8 cellular contexts compared by ENCODE assay signal in the genomic region with DNA sequence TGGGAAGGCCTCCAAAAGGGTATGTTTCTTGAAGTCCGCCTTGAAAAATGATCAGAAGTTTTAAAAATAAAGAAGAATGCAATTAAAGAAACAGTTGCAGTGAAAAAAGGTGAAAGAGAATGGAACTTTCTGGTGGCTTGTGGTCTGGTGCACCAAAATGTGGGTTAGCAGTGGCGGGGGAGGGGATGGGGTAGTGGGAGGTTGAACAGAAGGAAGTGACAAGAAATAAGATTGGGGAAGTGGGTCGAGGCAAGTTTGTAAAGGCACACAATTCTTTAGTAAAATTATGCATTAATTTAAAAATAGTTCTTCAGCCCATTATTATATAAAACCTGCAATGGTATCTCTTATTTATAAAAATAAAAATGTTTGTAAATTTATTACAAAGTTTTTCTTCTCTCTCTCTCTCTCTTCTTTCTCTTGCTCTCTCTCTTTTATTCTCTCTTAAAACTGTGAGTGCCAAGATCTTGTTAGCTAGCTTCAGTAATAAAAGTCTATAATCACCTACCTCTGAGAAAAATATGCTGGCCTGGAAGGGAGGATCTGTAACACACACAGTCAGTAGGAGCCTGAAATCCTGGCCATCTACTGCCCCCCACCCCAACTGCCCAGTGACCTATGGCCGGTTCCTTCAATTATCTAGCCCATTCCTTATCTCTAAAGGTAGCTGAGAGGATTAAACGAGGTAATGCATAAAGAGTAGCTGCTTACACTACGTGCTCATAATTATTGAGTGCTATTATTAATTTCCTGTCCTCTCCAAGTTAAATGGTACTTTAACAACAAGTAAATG. TPM values are rescaled to one million over a fixed set of nuclear protein-coding genes. Genes with fewer than 3 reads are reported as not detected.
DNase-seq lines count a peak whose midpoint lies in the region; ATAC-seq and TF ChIP-seq lines count a peak whose summit lies in the region.

No MANE protein-coding gene starts in this region.

- H3K4me1 Mint-ChIP-seq in Calu3 (ENCODE audit: low read depth, unreplicated experiment): peaks cover 17% of the 10 kb centered on the region
- peaks cover 59% of the 10 kb centered on the region for H3K4me1 Mint-ChIP-seq in T-helper 2 cell treated with Interferon-gamma antibody and Interleukin-4, amounts not matched to agents 5 μg/mL and 100 μg/mL, for 36 hours (ENCODE audit: low read depth)

- in situ Hi-C loops in GM13976 (cut with MboI; ENCODE audit: low sequenced_read_pairs, unreplicated experiment): no loop called here

- peak overlapping the region; percentile 60 for H3K4me3 Mint-ChIP-seq in Calu3 (ENCODE audit: low read depth, unreplicated experiment)
- peak overlapping the region; percentile 95 for H3K4me3 Mint-ChIP-seq in T-helper 2 cell treated with Interferon-gamma antibody and Interleukin-4, amounts not matched to agents 5 μg/mL and 100 μg/mL, for 36 hours

- BruUV-seq in Calu3 (replicated peaks; lab: Mats Ljungman, UMichigan): no TSS peak

- H3K27ac Mint-ChIP-seq in Calu3 (ENCODE audit: unreplicated experiment): no peak overlapping the region
- peak overlapping the region; percentile 96 for H3K27ac Mint-ChIP-seq in T-helper 2 cell treated with Interferon-gamma antibody and Interleukin-4, amounts not matched to agents 5 μg/mL and 100 μg/mL, for 36 hours

- H3K27me3 Mint-ChIP-seq in Calu3 (ENCODE audit: unreplicated experiment): no peaks in the 10 kb centered on the region
- no peaks in the 10 kb centered on the region for H3K27me3 Mint-ChIP-seq in T-helper 2 cell treated with Interferon-gamma antibody and Interleukin-4, amounts not matched to agents 5 μg/mL and 100 μg/mL, for 36 hours (ENCODE audit: low read depth)

- DNase-seq in Calu3: no peak
- peak; percentile 71 for DNase-seq in T-helper 2 cell treated with Interferon-gamma antibody and Interleukin-4, amounts not matched to agents 5 μg/mL and 100 μg/mL, for 36 hours (ENCODE audit: low spot score)
- peak; percentile 79 for DNase-seq in central memory CD4-positive, alpha-beta T cell
- peak; percentile 67 for DNase-seq in stimulated activated CD4-positive, alpha-beta T cell treated with anti-CD3 and anti-CD28 coated beads, Interleukin-12 subunit alpha, Interleukin-12 subunit beta, amount 100 ng/mL, for 4 hours
- no peak for DNase-seq in NCI-H187 (lab: John Stamatoyannopoulos, UW)
- no peak for DNase-seq in GM13976 (ENCODE audit: low spot score)

- CTCF ChIA-PET in Calu3 (lab: Charles Lee): interaction anchor here (1.0 kb wide), 1 partner anchor 24 kb away, joined by 5 read pairs; no protein-coding TSS in a partner anchor

- TF ChIP-seq CTCF in Calu3 (IDR thresholded peaks at IDR 0.05; ENCODE audit: unreplicated experiment) (no peak), GM13976 (IDR thresholded peaks at IDR 0.05; ENCODE audit: borderline replicate concordance, control extremely low read depth, extremely low read depth, insufficient read depth, missing control alignments) (no peak)

- H3K9me3 Mint-ChIP-seq in Calu3 (ENCODE audit: low read depth, unreplicated experiment): no peaks in the 10 kb centered on the region
- H3K9me3 Mint-ChIP-seq in T-helper 2 cell treated with Interferon-gamma antibody and Interleukin-4, amounts not matched to agents 5 μg/mL and 100 μg/mL, for 36 hours: no peaks in the 10 kb centered on the region

- peaks cover 11% of the 10 kb centered on the region for H3K36me3 Mint-ChIP-seq in Calu3 (ENCODE audit: insufficient read depth, unreplicated experiment)
- peaks cover 57% of the 10 kb centered on the region for H3K36me3 Mint-ChIP-seq in T-helper 2 cell treated with Interferon-gamma antibody and Interleukin-4, amounts not matched to agents 5 μg/mL and 100 μg/mL, for 36 hours (ENCODE audit: low read depth)

- intact Hi-C loops in Calu3 (cut with micrococcal nuclease; ENCODE audit: unreplicated experiment): no loop called here

- no peak for ATAC-seq in GM18870 (IDR thresholded peaks at IDR 0.05; ENCODE audit: unreplicated experiment)
- ATAC-seq in HG02885 (IDR thresholded peaks at IDR 0.05; ENCODE audit: poor library complexity, unreplicated experiment): no peak

RNA-seq across cellular contexts. Expression of gene LCP1, which starts 2.2 kb away (rescaled TPM):
- total RNA-seq in Calu3 (2022): 54.6 and 58.6 TPM in 2 replicates

RNA-seq across cellular contexts. Expression of gene LRRC63, which starts 32.0 kb away (rescaled TPM):
- total RNA-seq in Calu3 (2022): 0.32 and 0.38 TPM in 2 replicates

Comparison
In these comparisons a context has a peak if more than half of its experiments do, and no peak if none do; other contexts are left out.
1. DNase-seq: peak in T-helper 2 cell treated with Interferon-gamma antibody and Interleukin-4, amounts not matched to agents 5 μg/mL and 100 μg/mL, for 36 hours (single experiment), central memory CD4-positive, alpha-beta T cell (single experiment) and stimulated activated CD4-positive, alpha-beta T cell treated with anti-CD3 and anti-CD28 coated beads, Interleukin-12 subunit alpha, Interleukin-12 subunit beta, amount 100 ng/mL, for 4 hours (single experiment); none in Calu3 (single experiment), NCI-H187 (0 of 2) and GM13976 (single experiment).